17 cellular contexts compared by ENCODE assay signal in the genomic region with DNA sequence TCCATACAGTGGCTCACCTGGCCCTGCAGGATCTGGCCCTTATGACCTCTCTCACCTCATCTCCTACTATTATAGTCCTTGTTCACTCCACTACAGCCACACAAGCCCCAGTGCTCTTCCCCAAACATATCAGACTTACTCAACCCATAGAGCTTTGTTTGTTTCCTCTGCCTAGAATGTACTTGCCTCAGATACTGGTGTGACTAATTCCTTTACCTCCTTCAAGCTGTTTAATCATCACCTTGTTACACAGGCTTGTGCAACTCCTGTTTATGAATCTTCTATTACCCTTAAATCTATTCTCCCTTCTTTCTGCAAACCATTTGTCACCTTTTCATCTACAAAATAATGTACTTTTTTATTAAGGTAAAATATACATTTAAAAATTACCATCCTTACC. TPM values are rescaled to one million over a fixed set of nuclear protein-coding genes. Genes with fewer than 3 reads are reported as not detected.
DNase-seq lines count a peak whose midpoint lies in the region; ATAC-seq, FAIRE-seq and TF ChIP-seq lines count a peak whose summit lies in the region.
"Had no signal": no experiment of that assay in that cellular context is flagged by ENCODE, and none has a peak within 500 bp of the region (broad histone marks: within the 10 kb centered on the region; RNA-seq: fewer than 3 reads in every experiment).

No MANE protein-coding gene starts in this region.

- H3K79me2 ChIP-seq in trophoblast cell (ENCODE audit: control insufficient read depth, insufficient read depth, low read length, poor library complexity) = no peaks in the 10 kb centered on the region

- H3K9me3 ChIP-seq in trophoblast cell (ENCODE audit: insufficient read depth, low read depth, low read length) = peaks cover 7% of the 10 kb centered on the region
- H3K9me3 ChIP-seq in pancreas = peaks cover 0 to 4% (median 0%) of the 10 kb centered on the region in 4 donors

- CTCF ChIA-PET in RWPE1 (lab: Yijun Ruan, JAX) = no interaction called here

- no peak overlapping the region for H3K18ac ChIP-seq in trophoblast cell (ENCODE audit: low read length)

- no peak overlapping the region for H2BK12ac ChIP-seq in trophoblast cell (ENCODE audit: low read length)

- H2BK5ac ChIP-seq in trophoblast cell (ENCODE audit: low read depth, low read length, poor library complexity) = no peak overlapping the region

- no peak overlapping the region for H4K12ac ChIP-seq in trophoblast cell (ENCODE audit: low read depth, low read length)

- no peak overlapping the region for H2AK5ac ChIP-seq in trophoblast cell (ENCODE audit: low read length)

- H2AFZ ChIP-seq in trophoblast cell (ENCODE audit: insufficient read depth, low read length, poor library complexity) = no peak overlapping the region

- H3K9ac ChIP-seq in trophoblast cell (ENCODE audit: low read length) = no peak overlapping the region
- H3K9ac ChIP-seq: BLaER1 treated with 17β-estradiol and CSF1 and Interleukin-3, amounts not matched to agents 10 nM and 100 nM had no signal

- H3K4me2 ChIP-seq in trophoblast cell (ENCODE audit: low read length) = no peak overlapping the region
- H3K4me2 ChIP-seq: BLaER1 treated with 17β-estradiol and CSF1 and Interleukin-3, amounts not matched to agents 10 nM and 100 nM had no signal

- TF ChIP-seq CTCF in RWPE1 (conservative IDR thresholded peaks at IDR 0.05; ENCODE audit: low read depth) = no peak
- TF ChIP-seq CTCF in epithelial cell of proximal tubule (conservative IDR thresholded peaks at IDR 0.05; ENCODE audit: low read depth, low read length) = no peak
- TF ChIP-seq CTCF in pancreas (IDR thresholded peaks at IDR 0.05) = no peak

- H3K4me3 ChIP-seq in epithelial cell of proximal tubule (ENCODE audit: low read depth, low read length) = no peak overlapping the region
- H3K4me3 ChIP-seq in trophoblast cell (ENCODE audit: low read depth, low read length) = peak overlapping the region; percentile 44
- no peak overlapping the region for H3K4me3 ChIP-seq in pancreas
- H3K4me3 ChIP-seq: BLaER1 treated with 17β-estradiol and CSF1 and Interleukin-3, amounts not matched to agents 10 nM and 100 nM; SJCRH30 had no signal

- intact Hi-C loops in pancreas (cut with DNase I) (no loop called here), posterior vena cava (cut with DNase I) (no loop called here)

- H3K4me1 ChIP-seq in trophoblast cell (ENCODE audit: control insufficient read depth in 1 of 2, insufficient read depth in 2 of 2, low read length in 2 of 2) = no peaks in the 10 kb centered on the region
- no peaks in the 10 kb centered on the region for H3K4me1 ChIP-seq in pancreas
- H3K4me1 ChIP-seq: BLaER1 treated with 17β-estradiol and CSF1 and Interleukin-3, amounts not matched to agents 10 nM and 100 nM; SJCRH30 had no signal

- H3K27ac ChIP-seq in RWPE1 (no peak overlapping the region), trophoblast cell (ENCODE audit: low read depth, low read length) (no peak overlapping the region), pancreas (no peak overlapping the region)
- H3K27ac ChIP-seq: 22Rv1; BLaER1 treated with 17β-estradiol and CSF1 and Interleukin-3, amounts not matched to agents 10 nM and 100 nM; SJCRH30 had no signal

- no peak overlapping the region for H2BK120ac ChIP-seq in trophoblast cell (ENCODE audit: insufficient read depth, low read length, poor library complexity)

- POLR2A ChIA-PET in RWPE1 (lab: Yijun Ruan, JAX; ENCODE audit: low non-redundant PET) = no interaction called here

- H3K36me3 ChIP-seq in trophoblast cell (ENCODE audit: control insufficient read depth in 1 of 2, insufficient read depth in 2 of 2, low read length in 2 of 2) (no peaks in the 10 kb centered on the region), pancreas (no peaks in the 10 kb centered on the region)
- H3K36me3 ChIP-seq: BLaER1 treated with 17β-estradiol and CSF1 and Interleukin-3, amounts not matched to agents 10 nM and 100 nM; SJCRH30 had no signal

- no peak overlapping the region for H3K23ac ChIP-seq in trophoblast cell (ENCODE audit: low read length)

- no peak overlapping the region for H4K8ac ChIP-seq in trophoblast cell (ENCODE audit: low read depth, low read length)

- no peak overlapping the region for H3K14ac ChIP-seq in trophoblast cell (ENCODE audit: low read length)

- H3K79me1 ChIP-seq in trophoblast cell (ENCODE audit: low read length) = no peaks in the 10 kb centered on the region

- H4K91ac ChIP-seq in trophoblast cell (ENCODE audit: low read depth, low read length) = no peak overlapping the region

- DNase-seq in DMS53 (lab: John Stamatoyannopoulos, UW) (peak; percentile 6), DMS53 treated with DMSO at 0.1 percent for 48 hours (lab: John Stamatoyannopoulos, UW; ENCODE audit: unreplicated experiment) (no peak), RWPE1 (ENCODE audit: low spot score) (peak; percentile 49), epithelial cell of proximal tubule (ENCODE audit: low read depth) (peak; percentile 82), trophoblast cell (no peak), pancreas (no peak), posterior vena cava (ENCODE audit: low spot score) (no peak)
- no peak for DNase-seq in activated CD4-positive, alpha-beta T cell treated with anti-CD3 and anti-CD28 coated beads, Interleukin-2, amount 50 U/mL, for 4 hours
- DNase-seq: DMS 273 treated with DMSO at 0.1 percent for 48 hours, EL, NCI-H1092, NCI-H2107, SJCRH30 had no signal

- FAIRE-seq in pancreas (lab: Jason Lieb, UNC) = no peak
- FAIRE-seq: RCC 7860 had no signal

- no peaks in the 10 kb centered on the region for H3K27me3 ChIP-seq in trophoblast cell (ENCODE audit: insufficient read depth, low read length)
- H3K27me3 ChIP-seq in pancreas = peaks cover 0 to 8% (median 0%) of the 10 kb centered on the region in 4 donors
- H3K27me3 ChIP-seq: BLaER1 treated with 17β-estradiol and CSF1 and Interleukin-3, amounts not matched to agents 10 nM and 100 nM; SJCRH30 had no signal

- no peak for ATAC-seq in pancreas

- H3K4ac ChIP-seq in trophoblast cell (ENCODE audit: low read depth, low read length) = no peak overlapping the region

RNA-seq across cellular contexts. Expression of a gene that starts 3.2 kb away (rescaled TPM):
- total RNA-seq in epithelial cell of proximal tubule (not detected in 2 replicates), pancreas (not detected), posterior vena cava (not detected)
- not detected in 2 replicates for polyA plus RNA-seq in trophoblast cell (2013)
- not detected for polyA plus RNA-seq in pancreas
- total RNA-seq: H4, SJCRH30 had no signal

RNA-seq across cellular contexts. Expression of a gene that starts 51.7 kb away (rescaled TPM):
- total RNA-seq in epithelial cell of proximal tubule = not detected in 2 replicates
- not detected in 2 replicates for polyA plus RNA-seq in trophoblast cell (2013)
- not detected for total RNA-seq in pancreas
- not detected for polyA plus RNA-seq in pancreas
- total RNA-seq in posterior vena cava = not detected
- total RNA-seq: H4, SJCRH30 had no signal

Comparison
In these comparisons a context has a peak if more than half of its experiments do, and no peak if none do; other contexts are left out.
1. DNase-seq: peak in DMS53 (single experiment), RWPE1 (single experiment) and epithelial cell of proximal tubule (single experiment); none in DMS53 treated with DMSO at 0.1 percent for 48 hours (single experiment), trophoblast cell (0 of 2), pancreas (0 of 6), activated CD4-positive, alpha-beta T cell treated with anti-CD3 and anti-CD28 coated beads, Interleukin-2, amount 50 U/mL, for 4 hours (0 of 2) and posterior vena cava (single experiment).